In the genomic region with DNA sequence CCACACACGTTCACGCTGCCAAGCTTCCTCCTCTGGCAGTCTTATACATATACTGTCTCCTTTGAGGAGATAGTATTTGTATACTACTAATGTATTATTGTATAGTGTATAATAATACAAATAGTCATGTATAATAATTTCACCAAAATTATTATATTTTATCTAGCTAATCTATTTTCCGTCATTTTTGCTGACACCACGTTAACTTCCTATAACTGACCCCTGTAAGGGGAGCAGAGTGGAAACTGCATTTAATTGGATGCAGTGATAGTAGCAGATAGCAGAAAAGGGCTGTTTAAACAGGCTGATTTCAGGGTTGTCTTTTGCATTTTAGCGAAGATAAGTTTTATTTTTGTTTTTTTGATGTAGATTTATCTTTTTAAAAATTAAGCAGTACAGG, we compare ENCODE assay signal across 22 cellular contexts. TPM values are rescaled to one million over a fixed set of nuclear protein-coding genes. Genes with fewer than 3 reads are reported as not detected.
A peak's percentile ranks its signal among the peaks of the same experiment; 100 is the strongest.
DNase-seq lines count a peak whose midpoint lies in the region; ATAC-seq, FAIRE-seq and TF ChIP-seq lines count a peak whose summit lies in the region.
"Had no signal": no experiment of that assay in that cellular context is flagged by ENCODE, and none has a peak within 500 bp of the region (broad histone marks: within the 10 kb centered on the region; RNA-seq: fewer than 3 reads in every experiment).

No MANE protein-coding gene starts in this region.

- no peak overlapping the region for H3K9ac ChIP-seq in K562 (ENCODE audit: insufficient read depth in 1 of 2, low read depth in 2 of 2, low read length in 2 of 2)

- H3K27me3 Mint-ChIP-seq in stimulated activated naive CD8-positive, alpha-beta T cell treated with anti-CD3 and anti-CD28 coated beads, Interleukin-15, amount 100 ng/mL, for 72 hours: no peaks in the 10 kb centered on the region
- H3K27me3 Mint-ChIP-seq in activated T-helper 1 cell treated with anti-CD3 and anti-CD28 coated beads, Interleukin-12 subunit alpha, Interleukin-12 subunit beta, Interleukin-2, Interleukin-4 antibody, amounts not matched to agents 30 ng/mL and 10 ng/mL and 1 ng/mL, durations not matched to agents 14 hours and 24 hours and 36 hours (ENCODE audit: insufficient read depth): no peaks in the 10 kb centered on the region
- H3K27me3 Mint-ChIP-seq: CD4-positive, alpha-beta memory T cell had no signal

- no peak for ATAC-seq in left ventricle myocardium superior
- no peak for ATAC-seq in K562
- ATAC-seq in stimulated activated naive CD8-positive, alpha-beta T cell treated with anti-CD3 and anti-CD28 coated beads, Interleukin-15, amount 100 ng/mL, for 72 hours: no peak
- ATAC-seq: GM23338, HCT116 had no signal

- peaks cover 4% of the 10 kb centered on the region for H3K9me3 ChIP-seq in left ventricle myocardium inferior (replicated peaks)
- H3K9me3 ChIP-seq in K562 (replicated peaks; ENCODE audit: control insufficient read depth, insufficient read depth, low read depth, low read length): no peaks in the 10 kb centered on the region
- no peaks in the 10 kb centered on the region for H3K9me3 ChIP-seq in SJCRH30 (replicated peaks)

- POLR2A ChIA-PET in K562 (lab: Yijun Ruan, JAX): interaction anchor here (1.3 kb wide), 1 partner anchor 31 kb away, joined by 3 read pairs; no protein-coding TSS in a partner anchor

- H3K27me3 ChIP-seq in left ventricle myocardium inferior (ENCODE audit: low read depth) (no peaks in the 10 kb centered on the region), K562 (ENCODE audit: control insufficient read depth in 2 of 2, insufficient read depth in 2 of 2, low read length in 2 of 2) (no peaks in the 10 kb centered on the region), SJCRH30 (no peaks in the 10 kb centered on the region)

- 92% methylated on average over 5 of the region's 5 CpGs for WGBS in K562 (ENCODE audit: insufficient coverage, low coverage, missing lambda C conversion rate)

- H3K9me1 ChIP-seq in K562 (ENCODE audit: control insufficient read depth, insufficient read depth, low read length): no peaks in the 10 kb centered on the region

- no peak for TF ChIP-seq POLR2A in K562 (conservative IDR thresholded peaks at IDR 0.05)

- peaks cover 14% of the 10 kb centered on the region for H3K4me1 ChIP-seq in left ventricle myocardium inferior
- no peaks in the 10 kb centered on the region for H3K4me1 ChIP-seq in K562 (replicated peaks in 1 of 2; ENCODE audit: control insufficient read depth in 2 of 2, insufficient read depth in 2 of 2, low read length in 2 of 2)
- H3K4me1 ChIP-seq in SJCRH30: no peaks in the 10 kb centered on the region

- H3K9me3 Mint-ChIP-seq in stimulated activated naive CD8-positive, alpha-beta T cell treated with anti-CD3 and anti-CD28 coated beads, Interleukin-15, amount 100 ng/mL, for 72 hours: peaks cover 6 to 7% of the 10 kb centered on the region in 2 donors
- peaks cover 6% of the 10 kb centered on the region for H3K9me3 Mint-ChIP-seq in activated T-helper 1 cell treated with anti-CD3 and anti-CD28 coated beads, Interleukin-12 subunit alpha, Interleukin-12 subunit beta, Interleukin-2, Interleukin-4 antibody, amounts not matched to agents 30 ng/mL and 10 ng/mL and 1 ng/mL, durations not matched to agents 14 hours and 24 hours and 36 hours

- TF ChIP-seq RAD21 in K562 (CRISPR knock-in tag; conservative IDR thresholded peaks at IDR 0.05 in 1 of 2, IDR thresholded peaks at IDR 0.05 in 1 of 2): no peak

- CTCF ChIA-PET in K562 (lab: Yijun Ruan, JAX; ENCODE audit: low intra/inter-chr PET ratio): no interaction called here

- H3K27ac Mint-ChIP-seq in stimulated activated naive CD8-positive, alpha-beta T cell treated with anti-CD3 and anti-CD28 coated beads, Interleukin-15, amount 100 ng/mL, for 72 hours: no peak overlapping the region
- no peak overlapping the region for H3K27ac Mint-ChIP-seq in activated T-helper 1 cell treated with anti-CD3 and anti-CD28 coated beads, Interleukin-12 subunit alpha, Interleukin-12 subunit beta, Interleukin-2, Interleukin-4 antibody, amounts not matched to agents 30 ng/mL and 10 ng/mL and 1 ng/mL, durations not matched to agents 14 hours and 24 hours and 36 hours
- H3K27ac Mint-ChIP-seq: GM23338, H9 had no signal

- no peak overlapping the region for H3K4me2 ChIP-seq in K562 (ENCODE audit: insufficient read depth, low read length)
- H3K4me2 ChIP-seq: GM23338 had no signal

- intact Hi-C loops in left ventricle myocardium inferior (cut with micrococcal nuclease): no loop called here
- intact Hi-C loops in left ventricle myocardium superior (cut with micrococcal nuclease): no loop called here
- intact Hi-C loops in K562 (cut with micrococcal nuclease): no loop called here
- intact Hi-C loops in activated T-helper 1 cell treated with anti-CD3 and anti-CD28 coated beads, Interleukin-12 subunit alpha, Interleukin-12 subunit beta, Interleukin-2, Interleukin-4 antibody, amounts not matched to agents 30 ng/mL and 10 ng/mL and 1 ng/mL, durations not matched to agents 14 hours and 24 hours and 36 hours (cut with micrococcal nuclease): no loop called here

- no peak overlapping the region for H2AFZ ChIP-seq in K562 (ENCODE audit: low read depth, low read length)
- H2AFZ ChIP-seq: GM23338 had no signal

- DNase-seq in left ventricle myocardium inferior (no peak), left ventricle myocardium superior (no peak), GM19239 (ENCODE audit: insufficient read length, low spot score) (no peak), K562 (ENCODE audit: extremely low read depth in 1 of 4, low spot score in 3 of 4) (no peak), SJCRH30 (no peak)
- DNase-seq in stimulated activated naive CD8-positive, alpha-beta T cell treated with anti-CD3 and anti-CD28 coated beads, Interleukin-15, amount 100 ng/mL, for 72 hours: no peak
- DNase-seq in activated T-helper 1 cell treated with anti-CD3 and anti-CD28 coated beads, Interleukin-12 subunit alpha, Interleukin-12 subunit beta, Interleukin-2, Interleukin-4 antibody, amounts not matched to agents 30 ng/mL and 10 ng/mL and 1 ng/mL, durations not matched to agents 14 hours and 24 hours and 36 hours (ENCODE audit: low spot score): no peak
- DNase-seq: 8988T; C1 segment of cervical spinal cord; Calu3; CD4-positive, alpha-beta memory T cell; COR-L47; DMS53; DMS79 treated with DMSO at 0.1 percent for 48 hours; GF-D8; H9 had no signal

- H3K4me3 Mint-ChIP-seq in stimulated activated naive CD8-positive, alpha-beta T cell treated with anti-CD3 and anti-CD28 coated beads, Interleukin-15, amount 100 ng/mL, for 72 hours: no peak overlapping the region
- no peak overlapping the region for H3K4me3 Mint-ChIP-seq in activated T-helper 1 cell treated with anti-CD3 and anti-CD28 coated beads, Interleukin-12 subunit alpha, Interleukin-12 subunit beta, Interleukin-2, Interleukin-4 antibody, amounts not matched to agents 30 ng/mL and 10 ng/mL and 1 ng/mL, durations not matched to agents 14 hours and 24 hours and 36 hours
- H3K4me3 Mint-ChIP-seq: CD4-positive, alpha-beta memory T cell; GM23338; H9 had no signal

- in situ Hi-C loops in K562 (cut with MboI): no loop called here

- H3K36me3 ChIP-seq in left ventricle myocardium inferior: no peaks in the 10 kb centered on the region
- H3K36me3 ChIP-seq in K562 (ENCODE audit: control insufficient read depth, insufficient read depth, low read length): peaks cover 72% of the 10 kb centered on the region
- peaks cover 77% of the 10 kb centered on the region for H3K36me3 ChIP-seq in SJCRH30

- no peaks in the 10 kb centered on the region for H4K20me1 ChIP-seq in K562 (replicated peaks; ENCODE audit: control insufficient read depth, insufficient read depth, low read length)

- H3K4me3 ChIP-seq in left ventricle myocardium inferior (no peak overlapping the region), K562 (no peak overlapping the region), SJCRH30 (no peak overlapping the region)
- H3K4me3 ChIP-seq: GM23338 had no signal

- BruUV-seq in K562 (replicated peaks; lab: Mats Ljungman, UMichigan): no TSS peak

- TF ChIP-seq EP300 in K562 (IDR thresholded peaks at IDR 0.05; ENCODE audit: low read length): no peak

- no peaks in the 10 kb centered on the region for H3K4me1 Mint-ChIP-seq in stimulated activated naive CD8-positive, alpha-beta T cell treated with anti-CD3 and anti-CD28 coated beads, Interleukin-15, amount 100 ng/mL, for 72 hours
- H3K4me1 Mint-ChIP-seq in activated T-helper 1 cell treated with anti-CD3 and anti-CD28 coated beads, Interleukin-12 subunit alpha, Interleukin-12 subunit beta, Interleukin-2, Interleukin-4 antibody, amounts not matched to agents 30 ng/mL and 10 ng/mL and 1 ng/mL, durations not matched to agents 14 hours and 24 hours and 36 hours (ENCODE audit: low read depth): no peaks in the 10 kb centered on the region
- H3K4me1 Mint-ChIP-seq: CD4-positive, alpha-beta memory T cell; GM23338; H9 had no signal

- peaks cover 38% of the 10 kb centered on the region for H3K36me3 Mint-ChIP-seq in activated T-helper 1 cell treated with anti-CD3 and anti-CD28 coated beads, Interleukin-12 subunit alpha, Interleukin-12 subunit beta, Interleukin-2, Interleukin-4 antibody, amounts not matched to agents 30 ng/mL and 10 ng/mL and 1 ng/mL, durations not matched to agents 14 hours and 24 hours and 36 hours (ENCODE audit: low read depth)

- H3K79me2 ChIP-seq in K562 (ENCODE audit: control insufficient read depth, insufficient read depth, low read length): no peaks in the 10 kb centered on the region

- no peak for TF ChIP-seq CTCF in left ventricle myocardium inferior (IDR thresholded peaks at IDR 0.05; ENCODE audit: borderline replicate concordance)
- no peak for TF ChIP-seq CTCF in K562 (IDR thresholded peaks at IDR 0.05 in 2 of 3, conservative IDR thresholded peaks at IDR 0.05 in 1 of 3; ENCODE audit: insufficient read depth in 2 of 3, low read depth in 1 of 3, low read length in 3 of 3)

- H3K27ac ChIP-seq in left ventricle myocardium inferior (replicated peaks) (peak overlapping the region; percentile 75), K562 (ENCODE audit: extremely low read depth, low read depth, low read length) (no peak overlapping the region), SJCRH30 (no peak overlapping the region)

- FAIRE-seq in GM19239 (lab: Jason Lieb, UNC) (peak; percentile 11), K562 (lab: Jason Lieb, UNC) (no peak)
- FAIRE-seq: GM12892 had no signal

RNA-seq across cellular contexts. Expression of a gene that starts 30.5 kb away (rescaled TPM):
- total RNA-seq in left ventricle myocardium inferior (10.8 TPM), left ventricle myocardium superior (10.0 TPM), K562 (2014; rRNA removed) (0.65 and 0.86 TPM in 2 replicates), K562 (2014; rRNA removed; fragmentation: Illumina TruSeq; extraction: Trizol) (0.93 and 1.1 TPM in 2 replicates), K562 (2015; rRNA removed; fragmentation: Illumina TruSeq; extraction: Trizol) (0.87 and 1.1 TPM in 2 replicates), K562 (2021) (1.6 TPM in 2 replicates)
- 9.2 and 12.6 TPM in 2 replicates for total RNA-seq in K562 (2011; cell fraction: chromatin; rRNA removed; ENCODE audit: low replicate concordance)
- 5.0 and 5.7 TPM in 2 replicates for total RNA-seq in K562 (2011; cell fraction: nucleolus; rRNA removed)
- total RNA-seq in K562 (2011; cell fraction: nucleoplasm; rRNA removed): 8.9 and 9.6 TPM in 2 replicates
- polyA plus RNA-seq in K562 (2011; rRNA removed) (1.6 and 2.2 TPM in 2 replicates), K562 (2014; fragmentation: Illumina TruSeq; extraction: Trizol) (0.86 and 0.89 TPM in 2 replicates), K562 (2014; fragmentation: Nextera tagmentation; extraction: Ambion mirVana) (under 1 TPM; 0.53 to 0.98 TPM), K562 (2014; rRNA removed) (0.90 and 0.96 TPM in 2 replicates)
- 0.97 and 1.1 TPM in 2 replicates for polyA plus RNA-seq in K562 (2011; cell fraction: cytosol; rRNA removed)
- 6.8 and 8.7 TPM in 2 replicates for polyA plus RNA-seq in K562 (2011; cell fraction: nucleus; rRNA removed)
- polyA plus RNA-seq in K562 (2012): 0.60 and 0.83 TPM in 2 replicates
- polyA minus RNA-seq in K562 (2011; rRNA and poly(A)+ RNA removed): 1.1 and 2.0 TPM in 2 replicates
- polyA minus RNA-seq in K562 (2011; cell fraction: cytosol; rRNA and poly(A)+ RNA removed): 2.3 and 4.6 TPM in 2 replicates
- 3.4 and 4.7 TPM in 2 replicates for polyA minus RNA-seq in K562 (2011; cell fraction: nucleus; rRNA and poly(A)+ RNA removed)
- 1.6 TPM in 2 replicates for total RNA-seq in SJCRH30 (2014; rRNA removed; shearing (Covaris generic))
- total RNA-seq in activated T-helper 1 cell treated with anti-CD3 and anti-CD28 coated beads, Interleukin-12 subunit alpha, Interleukin-12 subunit beta, Interleukin-2, Interleukin-4 antibody, amounts not matched to agents 30 ng/mL and 10 ng/mL and 1 ng/mL, durations not matched to agents 14 hours and 24 hours and 36 hours: 8.6 and 10.0 TPM in 2 replicates

RNA-seq across cellular contexts. Expression of a gene that starts 43.2 kb away (rescaled TPM):
- not detected for total RNA-seq in left ventricle myocardium inferior
- total RNA-seq in left ventricle myocardium superior: not detected
- not detected in 2 replicates for total RNA-seq in K562 (2011; cell fraction: chromatin; rRNA removed; ENCODE audit: low replicate concordance)
- not detected in 2 replicates for total RNA-seq in K562 (2011; cell fraction: nucleolus; rRNA removed)
- not detected in 2 replicates for total RNA-seq in K562 (2011; cell fraction: nucleoplasm; rRNA removed)
- total RNA-seq in K562 (2014; rRNA removed): not detected in 2 replicates
- total RNA-seq in K562 (2014; rRNA removed; fragmentation: Illumina TruSeq; extraction: Trizol): not detected in 2 replicates
- total RNA-seq in K562 (2015; rRNA removed; fragmentation: Illumina TruSeq; extraction: Trizol): not detected in 2 replicates
- total RNA-seq in K562 (2021): not detected in 2 replicates
- polyA plus RNA-seq in K562 (2011; rRNA removed): not detected in 2 replicates
- not detected in 2 replicates for polyA plus RNA-seq in K562 (2011; cell fraction: cytosol; rRNA removed)
- polyA plus RNA-seq in K562 (2011; cell fraction: nucleus; rRNA removed): not detected in 2 replicates
- 0.03 TPM in 1 of 2 replicates, not detected in the other for polyA plus RNA-seq in K562 (2012)
- not detected in 2 replicates for polyA plus RNA-seq in K562 (2014; fragmentation: Illumina TruSeq; extraction: Trizol)
- not detected for polyA plus RNA-seq in K562 (2014; fragmentation: Nextera tagmentation; extraction: Ambion mirVana)
- polyA plus RNA-seq in K562 (2014; rRNA removed): not detected in 2 replicates
- polyA minus RNA-seq in K562 (2011; rRNA and poly(A)+ RNA removed): not detected in 2 replicates
- not detected in 2 replicates for polyA minus RNA-seq in K562 (2011; cell fraction: cytosol; rRNA and poly(A)+ RNA removed)
- polyA minus RNA-seq in K562 (2011; cell fraction: nucleus; rRNA and poly(A)+ RNA removed): not detected in 2 replicates
- not detected in 2 replicates for total RNA-seq in SJCRH30 (2014; rRNA removed; shearing (Covaris generic))
- total RNA-seq in activated T-helper 1 cell treated with anti-CD3 and anti-CD28 coated beads, Interleukin-12 subunit alpha, Interleukin-12 subunit beta, Interleukin-2, Interleukin-4 antibody, amounts not matched to agents 30 ng/mL and 10 ng/mL and 1 ng/mL, durations not matched to agents 14 hours and 24 hours and 36 hours: not detected in 2 replicates
- total RNA-seq: CD4-positive, alpha-beta memory T cell; G401; GM23338; H4; H9 had no signal
- polyA plus RNA-seq: BJ; CD4-positive, alpha-beta memory T cell; GM23338 had no signal
